In the genomic region with DNA sequence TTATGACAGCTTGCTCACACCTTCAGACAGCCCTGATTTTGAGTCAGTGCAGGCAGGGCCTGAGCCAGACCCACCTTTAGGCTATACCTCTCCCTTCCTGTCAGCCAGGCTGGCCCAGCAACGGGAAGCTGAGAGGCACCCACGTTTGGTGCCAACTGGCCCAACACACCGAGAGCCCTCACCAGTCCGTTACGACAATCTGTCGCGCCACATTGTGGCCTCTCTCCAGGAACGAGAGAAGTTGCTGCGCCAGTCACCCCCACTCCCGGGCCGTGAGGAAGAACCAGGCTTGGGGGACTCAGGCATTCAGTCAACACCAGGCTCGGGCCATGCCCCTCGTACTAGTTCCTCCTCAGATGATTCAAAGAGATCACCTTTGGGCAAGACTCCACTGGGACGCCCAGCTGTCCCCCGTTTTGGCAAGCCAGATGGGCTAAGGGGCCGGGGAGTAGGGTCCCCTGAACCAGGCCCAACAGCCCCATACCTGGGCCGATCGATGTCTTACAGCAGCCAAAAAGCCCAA, we compare ENCODE assay signal across 23 cellular contexts. TPM values are rescaled to one million over a fixed set of nuclear protein-coding genes. Genes with fewer than 3 reads are reported as not detected.
DNase-seq lines count a peak whose midpoint lies in the region; ATAC-seq and TF ChIP-seq lines count a peak whose summit lies in the region.
"Had no signal": no experiment of that assay in that cellular context is flagged by ENCODE, and none has a peak within 500 bp of the region (broad histone marks: within the 10 kb centered on the region; RNA-seq: fewer than 3 reads in every experiment).

No MANE protein-coding gene starts in this region.

- H3K4me2 ChIP-seq in neuronal stem cell (ENCODE audit: insufficient read depth, low read length, poor library complexity, severe bottlenecking), result no peak overlapping the region

- peak overlapping the region; percentile 4 for H2BK5ac ChIP-seq in neuronal stem cell (ENCODE audit: low read length)

- no peak overlapping the region for H3K9ac ChIP-seq in neuronal stem cell (ENCODE audit: low read depth, low read length, poor library complexity)
- H3K9ac ChIP-seq: parathyroid adenoma had no signal

- no peak overlapping the region for H3K18ac ChIP-seq in neuronal stem cell (ENCODE audit: low read length)

- no peak overlapping the region for H4K8ac ChIP-seq in neuronal stem cell (ENCODE audit: low read depth, low read length)

- no peak for TF ChIP-seq CTCF in RWPE2 (IDR thresholded peaks at IDR 0.05; ENCODE audit: poor library complexity, severe bottlenecking)

- WGBS in neuronal stem cell (ENCODE audit: extremely low coverage in 2 of 2, insufficient read length in 2 of 2, insufficient replicate concordance in 1 of 2), 2 donors, result no CpG with 5 or more reads among the region's 18 CpGs

- H3K23ac ChIP-seq in neuronal stem cell (ENCODE audit: low read depth, low read length, poor library complexity), result peak overlapping the region; percentile 26

- no peak overlapping the region for H4K91ac ChIP-seq in neuronal stem cell (ENCODE audit: low read depth, low read length, poor library complexity)

- H3K4me3 ChIP-seq in RWPE2 (ENCODE audit: severe bottlenecking) (no peak overlapping the region), neuronal stem cell (ENCODE audit: low read length in 2 of 2) (peak overlapping the region in 1 of 2 donors; percentile 42)
- H3K4me3 ChIP-seq: lung, right atrium auricular region had no signal

- H3K79me1 ChIP-seq in neuronal stem cell (ENCODE audit: low read depth, low read length), result no peaks in the 10 kb centered on the region

- peak; percentile 35; the same call in 2 of the 3 replicates for ATAC-seq in RWPE2 (ENCODE audit: low read depth)
- ATAC-seq: HCT116, PC-3 had no signal

- no peak overlapping the region for H3K14ac ChIP-seq in neuronal stem cell (ENCODE audit: low read length)

- H2AFZ ChIP-seq in neuronal stem cell (ENCODE audit: low read length), result no peak overlapping the region
- H2AFZ ChIP-seq: parathyroid adenoma had no signal

- no peak overlapping the region for H2BK15ac ChIP-seq in neuronal stem cell (ENCODE audit: low read length)

- no peaks in the 10 kb centered on the region for H3K27me3 ChIP-seq in RWPE2 (ENCODE audit: insufficient read depth, poor library complexity, severe bottlenecking)
- no peaks in the 10 kb centered on the region for H3K27me3 ChIP-seq in neuronal stem cell (ENCODE audit: control insufficient read depth in 3 of 3, insufficient read depth in 3 of 3, low read depth in 1 of 3, low read length in 3 of 3)
- H3K27me3 ChIP-seq: brain microvascular endothelial cell, right atrium auricular region had no signal

- H3K4me1 ChIP-seq in RWPE2 (ENCODE audit: insufficient read depth, poor library complexity, severe bottlenecking), result no peaks in the 10 kb centered on the region
- no peaks in the 10 kb centered on the region for H3K4me1 ChIP-seq in neuronal stem cell (ENCODE audit: control insufficient read depth in 2 of 2, insufficient read depth in 1 of 2, low read depth in 1 of 2, low read length in 2 of 2)
- H3K4me1 ChIP-seq: Caco-2, parathyroid adenoma, right atrium auricular region had no signal

- peaks cover 85% of the 10 kb centered on the region for H3K36me3 ChIP-seq in RWPE2 (ENCODE audit: low read depth)
- peaks cover 43 to 90% of the 10 kb centered on the region in 2 donors for H3K36me3 ChIP-seq in neuronal stem cell (replicated peaks in 1 of 2; ENCODE audit: control insufficient read depth in 2 of 2, insufficient read depth in 2 of 2, low read length in 2 of 2)

- DNase-seq in RWPE2 (ENCODE audit: low spot score), result no peak
- peak; percentile 29 for DNase-seq in cerebellum (ENCODE audit: low spot score)
- no peak for DNase-seq in neuronal stem cell (ENCODE audit: low spot score)
- no peak for DNase-seq in NCI-H1436 (lab: John Stamatoyannopoulos, UW)
- DNase-seq in D341Med (ENCODE audit: low spot score), result no peak
- DNase-seq: activated CD4-positive, alpha-beta T cell treated with anti-CD3 and anti-CD28 coated beads, Interleukin-2, amount 10 ng/mL, durations not matched to agents 7 days and 5 days; activated naive CD4-positive, alpha-beta T cell treated with anti-CD3 and anti-CD28 coated beads, Interleukin-2, amount 50 U/mL, for 16 hours; amniotic stem cell; brain microvascular endothelial cell; Caco-2; DMS79; NCI-H1092; NCI-H187 treated with DMSO at 0.1 percent for 48 hours; NCI-H526; NK-92 treated with Interleukin-12 subunit alpha and Interleukin-12 subunit beta, amount 100 ng/mL, for 24 hours; PC-3; SHP77; T-helper 9 cell had no signal

- no peak overlapping the region for H3K27ac ChIP-seq in RWPE2 (ENCODE audit: poor library complexity, severe bottlenecking)
- no peak overlapping the region for H3K27ac ChIP-seq in neuronal stem cell (replicated peaks; ENCODE audit: low read length)
- H3K27ac ChIP-seq: brain microvascular endothelial cell, C4-2B, parathyroid adenoma, right atrium auricular region had no signal

- H2AK5ac ChIP-seq in neuronal stem cell (ENCODE audit: low read depth, low read length), result no peak overlapping the region

- no peaks in the 10 kb centered on the region for H3K9me3 ChIP-seq in RWPE2 (ENCODE audit: severe bottlenecking)
- H3K9me3 ChIP-seq in neuronal stem cell (replicated peaks in 1 of 2; ENCODE audit: control insufficient read depth in 2 of 2, insufficient read depth in 1 of 2, low read depth in 1 of 2, low read length in 2 of 2), result no peaks in the 10 kb centered on the region
- H3K9me3 ChIP-seq: Caco-2, right atrium auricular region had no signal

- H2BK120ac ChIP-seq in neuronal stem cell (ENCODE audit: low read depth, low read length), result no peak overlapping the region

- no peak overlapping the region for H2BK12ac ChIP-seq in neuronal stem cell (ENCODE audit: low read length)

- H3K4ac ChIP-seq in neuronal stem cell (ENCODE audit: low read length), result no peak overlapping the region

RNA-seq across cellular contexts. Expression of a gene that starts 13.1 kb away (rescaled TPM):
- total RNA-seq in cerebellum, result 15.3 TPM
- polyA plus RNA-seq in neuronal stem cell (2013, experiment 1 of 2), result 42.5 TPM
- 41.5 TPM for polyA plus RNA-seq in neuronal stem cell (2013, experiment 2 of 2)

RNA-seq across cellular contexts. Expression of a gene that starts 13.5 kb away (rescaled TPM):
- 57.3 TPM for total RNA-seq in cerebellum
- polyA plus RNA-seq in neuronal stem cell (2013, experiment 1 of 2), result 51.1 TPM
- 50.7 TPM for polyA plus RNA-seq in neuronal stem cell (2013, experiment 2 of 2)

RNA-seq across cellular contexts. Expression of a gene that starts 31.0 kb away (rescaled TPM):
- 23.0 TPM for total RNA-seq in cerebellum
- 20.9 TPM for polyA plus RNA-seq in neuronal stem cell (2013, experiment 1 of 2)
- polyA plus RNA-seq in neuronal stem cell (2013, experiment 2 of 2), result 21.0 TPM

RNA-seq across cellular contexts. Expression of a gene that starts 41.3 kb away (rescaled TPM):
- 8.3 TPM for total RNA-seq in cerebellum
- polyA plus RNA-seq in neuronal stem cell (2013, experiment 1 of 2), result 8.7 TPM
- 8.7 TPM for polyA plus RNA-seq in neuronal stem cell (2013, experiment 2 of 2)

RNA-seq across cellular contexts. Expression of a gene that starts 42.4 kb away (rescaled TPM):
- 35.3 TPM for total RNA-seq in cerebellum
- polyA plus RNA-seq in neuronal stem cell (2013, experiment 1 of 2), result 227 TPM
- 230 TPM for polyA plus RNA-seq in neuronal stem cell (2013, experiment 2 of 2)
